In the genomic region with DNA sequence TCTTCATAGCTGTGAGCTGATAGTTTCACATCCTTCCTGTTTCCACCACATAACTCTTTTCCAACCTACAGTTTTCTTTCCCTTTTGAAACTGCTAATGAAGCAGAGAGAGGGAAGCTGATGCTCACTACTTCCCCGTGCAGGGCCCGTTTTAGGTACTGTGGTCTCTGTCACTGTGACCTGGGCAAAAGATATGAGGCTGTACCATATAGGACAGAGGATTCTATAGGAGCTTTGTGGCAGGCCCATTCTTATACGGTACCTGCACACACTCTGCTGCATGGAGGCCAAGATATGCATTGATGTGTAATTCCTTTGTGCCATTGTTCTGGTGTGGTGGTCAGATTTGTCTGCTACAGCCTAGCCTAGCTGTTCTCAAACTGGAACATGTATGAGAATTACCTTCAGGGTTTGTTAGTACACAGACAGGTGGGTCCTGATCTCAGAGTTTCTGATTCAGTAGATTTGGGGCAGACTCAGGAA, we compare ENCODE assay signal across 16 cellular contexts.
DNase-seq lines count a peak whose midpoint lies in the region; ATAC-seq lines count a peak whose summit lies in the region.
"Had no signal": no experiment of that assay in that cellular context is flagged by ENCODE, and none has a peak within 500 bp of the region (broad histone marks: within the 10 kb centered on the region; RNA-seq: fewer than 3 reads in every experiment).

No MANE protein-coding gene starts in this region.

- H3K4me1 Mint-ChIP-seq in stimulated activated naive CD8-positive, alpha-beta T cell treated with anti-CD3 and anti-CD28 coated beads, Interleukin-15, amount 100 ng/mL, for 72 hours = no peaks in the 10 kb centered on the region
- H3K4me1 Mint-ChIP-seq: activated T-helper 17 cell treated with anti-CD3 and anti-CD28 coated beads, Interleukin-2, amount 50 U/mL, for 72 hours had no signal

- peak; percentile 34 for DNase-seq in pons (ENCODE audit: low spot score)
- DNase-seq in DMS 273 (lab: John Stamatoyannopoulos, UW; ENCODE audit: unreplicated experiment) = no peak
- DNase-seq in stimulated activated naive CD8-positive, alpha-beta T cell treated with anti-CD3 and anti-CD28 coated beads, Interleukin-15, amount 100 ng/mL, for 72 hours = no peak
- no peak for DNase-seq in left ventricle myocardium superior
- DNase-seq: DMS153, foreskin fibroblast, GM23248, NCI-H2171, posterior cingulate gyrus, spleen had no signal

- H3K27me3 Mint-ChIP-seq in stimulated activated naive CD8-positive, alpha-beta T cell treated with anti-CD3 and anti-CD28 coated beads, Interleukin-15, amount 100 ng/mL, for 72 hours = no peaks in the 10 kb centered on the region
- H3K27me3 Mint-ChIP-seq: activated T-helper 17 cell treated with anti-CD3 and anti-CD28 coated beads, Interleukin-2, amount 50 U/mL, for 72 hours; B cell had no signal

- peak; percentile 69 for ATAC-seq in GM19324 (IDR thresholded peaks at IDR 0.05; ENCODE audit: low FRiP score, unreplicated experiment)
- peak; percentile 57 for ATAC-seq in HG02759 (IDR thresholded peaks at IDR 0.05; ENCODE audit: unreplicated experiment)
- peak; percentile 54 for ATAC-seq in HG03571 (IDR thresholded peaks at IDR 0.05; ENCODE audit: unreplicated experiment)
- no peak for ATAC-seq in HG02571 (IDR thresholded peaks at IDR 0.05; ENCODE audit: unreplicated experiment)
- no peak for ATAC-seq in stimulated activated naive CD8-positive, alpha-beta T cell treated with anti-CD3 and anti-CD28 coated beads, Interleukin-15, amount 100 ng/mL, for 72 hours
- ATAC-seq in left ventricle myocardium superior = no peak
- ATAC-seq: activated T-helper 17 cell treated with anti-CD3 and anti-CD28 coated beads, Interleukin-2, amount 50 U/mL, for 72 hours had no signal

- intact Hi-C loops in left ventricle myocardium superior (cut with micrococcal nuclease) = no loop called here

- no peak overlapping the region for H3K4me3 Mint-ChIP-seq in stimulated activated naive CD8-positive, alpha-beta T cell treated with anti-CD3 and anti-CD28 coated beads, Interleukin-15, amount 100 ng/mL, for 72 hours
- H3K4me3 Mint-ChIP-seq: activated T-helper 17 cell treated with anti-CD3 and anti-CD28 coated beads, Interleukin-2, amount 50 U/mL, for 72 hours; B cell had no signal

- H3K27ac Mint-ChIP-seq in stimulated activated naive CD8-positive, alpha-beta T cell treated with anti-CD3 and anti-CD28 coated beads, Interleukin-15, amount 100 ng/mL, for 72 hours = no peak overlapping the region
- H3K27ac Mint-ChIP-seq: activated T-helper 17 cell treated with anti-CD3 and anti-CD28 coated beads, Interleukin-2, amount 50 U/mL, for 72 hours; B cell had no signal

- no peaks in the 10 kb centered on the region for H3K9me3 Mint-ChIP-seq in stimulated activated naive CD8-positive, alpha-beta T cell treated with anti-CD3 and anti-CD28 coated beads, Interleukin-15, amount 100 ng/mL, for 72 hours
- H3K9me3 Mint-ChIP-seq: activated T-helper 17 cell treated with anti-CD3 and anti-CD28 coated beads, Interleukin-2, amount 50 U/mL, for 72 hours had no signal

Comparison
In these comparisons a context has a peak if more than half of its experiments do, and no peak if none do; other contexts are left out.
1. ATAC-seq: peak in GM19324 (single experiment), HG02759 (single experiment) and HG03571 (single experiment); none in HG02571 (single experiment), stimulated activated naive CD8-positive, alpha-beta T cell treated with anti-CD3 and anti-CD28 coated beads, Interleukin-15, amount 100 ng/mL, for 72 hours (single experiment) and left ventricle myocardium superior (single experiment).